In genomic region chr11:75428301-75428724, GRCh38 we compare ENCODE assay signal across 7 cellular contexts. TPM values are rescaled to one million over a fixed set of nuclear protein-coding genes. Genes with fewer than 3 reads are reported as not detected.
DNase-seq lines count a peak whose midpoint lies in the region; ATAC-seq, FAIRE-seq and TF ChIP-seq lines count a peak whose summit lies in the region.

No MANE protein-coding gene starts in this region.

- H3K36me3 ChIP-seq in endodermal cell (ENCODE audit: control insufficient read depth, insufficient read depth, low read length) (no peaks in the 10 kb centered on the region), mucosa of stomach (ENCODE audit: control insufficient read depth, insufficient read depth, low read length) (no peaks in the 10 kb centered on the region)

- no peak for TF ChIP-seq CTCF in endodermal cell (conservative IDR thresholded peaks at IDR 0.05)

- peaks cover 54% of the 10 kb centered on the region for H3K27me3 Mint-ChIP-seq in endodermal cell (ENCODE audit: insufficient read depth)

- no peaks in the 10 kb centered on the region for H3K36me3 Mint-ChIP-seq in endodermal cell (ENCODE audit: low read depth)

- no peak overlapping the region for H3K4me3 ChIP-seq in endodermal cell (ENCODE audit: low read length)
- H3K4me3 ChIP-seq in mucosa of stomach (ENCODE audit: low read length), result peak overlapping the region; percentile 14

- no peak overlapping the region for H3K27ac ChIP-seq in endodermal cell (ENCODE audit: low read depth, low read length)

- H3K4me1 Mint-ChIP-seq in endodermal cell, result peaks cover 23% of the 10 kb centered on the region

- ATAC-seq in GM18909 (IDR thresholded peaks at IDR 0.05; ENCODE audit: poor library complexity, unreplicated experiment), result peak; percentile 43

- DNase-seq in NCI-H1048 (lab: John Stamatoyannopoulos, UW) (peak; percentile 28), endodermal cell (peak; percentile 83), urothelium cell line (ENCODE audit: low spot score) (no peak)
- peak; percentile 53 for DNase-seq in activated CD8-positive, alpha-beta memory T cell treated with anti-CD3 and anti-CD28 coated beads, Interleukin-2, amount 50 U/mL, for 4 hours
- peak; percentile 61 for DNase-seq in stimulated activated CD8-positive, alpha-beta memory T cell treated with anti-CD3 and anti-CD28 coated beads, Interleukin-7, amount 100 ng/mL, for 24 hours (ENCODE audit: low read depth)

- no peak overlapping the region for H3K9ac ChIP-seq in endodermal cell (ENCODE audit: extremely low read depth, low read length, poor library complexity, severe bottlenecking)
- peak overlapping the region; percentile 42 for H3K9ac ChIP-seq in mucosa of stomach (ENCODE audit: low read length)

- no peak for FAIRE-seq in urothelium cell line (lab: Jason Lieb, UNC)

- H3K27ac Mint-ChIP-seq in endodermal cell, result no peak overlapping the region

- peaks cover 50% of the 10 kb centered on the region for H3K27me3 ChIP-seq in endodermal cell (ENCODE audit: control insufficient read depth, insufficient read depth, low read length, poor library complexity, severe bottlenecking)
- peaks cover 35% of the 10 kb centered on the region for H3K27me3 ChIP-seq in mucosa of stomach (ENCODE audit: control insufficient read depth, insufficient read depth, low read length)

- no peak overlapping the region for H3K4me3 Mint-ChIP-seq in endodermal cell

- WGBS in endodermal cell (ENCODE audit: insufficient coverage in 1 of 2, insufficient read length in 1 of 2), 2 experiments, result 59 to 88% methylated on average over 26 to 30 of the region's 30 CpGs

- H3K9me3 ChIP-seq in endodermal cell (ENCODE audit: control insufficient read depth, low read length) (peaks cover 11% of the 10 kb centered on the region), mucosa of stomach (ENCODE audit: control insufficient read depth, low read length) (peaks cover 4% of the 10 kb centered on the region)

- peaks cover 14% of the 10 kb centered on the region for H3K9me3 Mint-ChIP-seq in endodermal cell

- H3K4me1 ChIP-seq in endodermal cell (ENCODE audit: control insufficient read depth, insufficient read depth, low read length) (peaks cover 16% of the 10 kb centered on the region), mucosa of stomach (ENCODE audit: control insufficient read depth, insufficient read depth, low read length) (peaks cover 30% of the 10 kb centered on the region)

RNA-seq across cellular contexts. Expression of gene KLHL35, which starts 4.7 kb away (rescaled TPM):
- under 1 TPM in 1 of 2 donors, not detected in 1; 0.48 TPM for total RNA-seq in endodermal cell
- polyA plus RNA-seq in endodermal cell (2013, experiment 1 of 2), result 17.5 TPM
- polyA plus RNA-seq in endodermal cell (2013, experiment 2 of 2), result 13.2 TPM

RNA-seq across cellular contexts. Expression of gene RPS3, which starts 29.0 kb away (rescaled TPM):
- total RNA-seq in endodermal cell, result 1,000 to 10,000 TPM; 2,923 to 3,877 TPM
- polyA plus RNA-seq in endodermal cell (2013, experiment 1 of 2), result 3,185 TPM
- 3,073 TPM for polyA plus RNA-seq in endodermal cell (2013, experiment 2 of 2)
